ENCODE assay signal across 16 cellular contexts in genomic region chr7:96188623-96188991, GRCh38.
DNase-seq lines count a peak whose midpoint lies in the region; FAIRE-seq and TF ChIP-seq lines count a peak whose summit lies in the region.
"Had no signal": no experiment of that assay in that cellular context is flagged by ENCODE, and none has a peak within 500 bp of the region (broad histone marks: within the 10 kb centered on the region; RNA-seq: fewer than 3 reads in every experiment).

No MANE protein-coding gene starts in this region.

- peak; percentile 54 for DNase-seq in Ammon's horn (ENCODE audit: low spot score)
- no peak for DNase-seq in ascending aorta (ENCODE audit: low spot score in 2 of 2)
- no peak for DNase-seq in hepatocyte (ENCODE audit: low spot score)
- peak; percentile 65 for DNase-seq in pons (ENCODE audit: low spot score)
- no peak for DNase-seq in activated gamma-delta T cell treated with Interleukin-2 at 50 U/mL for 16 hours
- DNase-seq in NCI-H2171 treated with DMSO at 0.1 percent for 48 hours (lab: John Stamatoyannopoulos, UW) = no peak
- no peak for DNase-seq in SK-N-DZ (ENCODE audit: low spot score)
- no peak for DNase-seq in GM12891 (ENCODE audit: insufficient read length, low spot score)
- DNase-seq: activated B cell treated with CpG ODN at 0.5 μM for 24 hours; H7; left cardiac atrium; NCI-H1436 treated with DMSO at 0.1 percent for 48 hours; stimulated activated naive CD8-positive, alpha-beta T cell treated with anti-CD3 and anti-CD28 coated beads, Interleukin-15, Interleukin-2, amounts not matched to agents 100 U/mL and 50 U/mL, for 24 hours; T-helper 2 cell had no signal

- H3K79me2 ChIP-seq in hepatocyte = no peaks in the 10 kb centered on the region

- no peak for TF ChIP-seq POLR2A in GM12891 (IDR thresholded peaks at IDR 0.05; ENCODE audit: low read depth, low read length)

- H3K9me3 ChIP-seq in ascending aorta (no peaks in the 10 kb centered on the region), hepatocyte (ENCODE audit: low read depth) (no peaks in the 10 kb centered on the region)
- H3K9me3 ChIP-seq: esophagus muscularis mucosa had no signal

- H3K4me3 ChIP-seq in ascending aorta (peak overlapping the region; percentile 23 to 35), hepatocyte (no peak overlapping the region)
- H3K4me3 ChIP-seq: esophagus muscularis mucosa, GM12878 had no signal

- intact Hi-C loops in ascending aorta (cut with DNase I) = no loop called here

- peak overlapping the region in 1 of 2 donors; percentile 28 for H3K27ac ChIP-seq in ascending aorta
- peak overlapping the region; percentile 65 for H3K27ac ChIP-seq in hepatocyte
- H3K27ac ChIP-seq: esophagus muscularis mucosa had no signal

- H3K36me3 ChIP-seq in ascending aorta (peaks cover 19 to 32% of the 10 kb centered on the region in 2 donors), hepatocyte (replicated peaks; ENCODE audit: insufficient read depth, low read depth) (no peaks in the 10 kb centered on the region)

- H3K4me1 ChIP-seq in ascending aorta (peaks cover 0 to 7% of the 10 kb centered on the region in 2 donors), hepatocyte (ENCODE audit: insufficient read depth) (peaks cover 5% of the 10 kb centered on the region)

- H2AFZ ChIP-seq in hepatocyte = no peak overlapping the region

- H3K27me3 ChIP-seq in ascending aorta = no peaks in the 10 kb centered on the region
- no peaks in the 10 kb centered on the region for H3K27me3 ChIP-seq in hepatocyte
- H3K27me3 ChIP-seq: esophagus muscularis mucosa had no signal

- no peak for FAIRE-seq in GM12891 (lab: Jason Lieb, UNC)

- no peaks in the 10 kb centered on the region for H3K9me2 ChIP-seq in hepatocyte (replicated peaks; ENCODE audit: insufficient read depth)

- TF ChIP-seq CTCF in ascending aorta (IDR thresholded peaks at IDR 0.05) (no peak), hepatocyte (IDR thresholded peaks at IDR 0.05; ENCODE audit: poor library complexity) (no peak)

- 34% methylated on average over 8 of the region's 8 CpGs for WGBS in hepatocyte (ENCODE audit: low lambda C conversion rate, missing lambda C conversion rate)

- no peaks in the 10 kb centered on the region for H4K20me1 ChIP-seq in hepatocyte (ENCODE audit: insufficient read depth, poor library complexity, severe bottlenecking)

- peak overlapping the region; percentile 67 for H3K4me2 ChIP-seq in hepatocyte

TF ChIP-seq in GM12891, 5 proteins besides CTCF, POLR2A, EP300 and RAD21:
- TF ChIP-seq PAX5 (IDR thresholded peaks at IDR 0.05; ENCODE audit: insufficient read depth, low read length, severe bottlenecking) (no peak), POU2F2 (IDR thresholded peaks at IDR 0.05; ENCODE audit: low read depth, low read length) (no peak)
TF ChIP-seq in GM12891: peak in this region for 0.

Comparison
In these comparisons a context has a peak if more than half of its experiments do, and no peak if none do; other contexts are left out.
1. DNase-seq: peak in Ammon's horn (single experiment) and pons (single experiment); none in ascending aorta (0 of 2), hepatocyte (single experiment), activated gamma-delta T cell treated with Interleukin-2 at 50 U/mL for 16 hours (single experiment), NCI-H2171 treated with DMSO at 0.1 percent for 48 hours (single experiment), SK-N-DZ (single experiment) and GM12891 (single experiment).